In genomic region chr2:204228169-204228940, GRCh38 we compare ENCODE assay signal across 18 cellular contexts.
DNase-seq lines count a peak whose midpoint lies in the region; ATAC-seq and TF ChIP-seq lines count a peak whose summit lies in the region.
"Had no signal": no experiment of that assay in that cellular context is flagged by ENCODE, and none has a peak within 500 bp of the region (broad histone marks: within the 10 kb centered on the region; RNA-seq: fewer than 3 reads in every experiment).

No MANE protein-coding gene starts in this region.

- H3K9me3 Mint-ChIP-seq in GM23338, result no peaks in the 10 kb centered on the region

- H3K27ac ChIP-seq in GM23338 (ENCODE audit: low read depth) (no peak overlapping the region), neural cell (ENCODE audit: low read length) (peak overlapping the region; percentile 18), esophagus squamous epithelium (no peak overlapping the region), vagina (no peak overlapping the region)
- H3K27ac ChIP-seq: SJSA1 had no signal

- H3K9me3 ChIP-seq in neural cell (ENCODE audit: low read length) (no peaks in the 10 kb centered on the region), esophagus squamous epithelium (no peaks in the 10 kb centered on the region), vagina (no peaks in the 10 kb centered on the region)
- H3K9me3 ChIP-seq: SJSA1 had no signal

- TF ChIP-seq POLR2A in esophagus squamous epithelium (IDR thresholded peaks at IDR 0.05) (no peak), vagina (IDR thresholded peaks at IDR 0.05) (no peak)

- no peaks in the 10 kb centered on the region for H3K79me2 ChIP-seq in GM23338 (replicated peaks; ENCODE audit: insufficient read depth)
- H3K79me2 ChIP-seq in neural cell (replicated peaks; ENCODE audit: insufficient read depth, low read length), result no peaks in the 10 kb centered on the region

- ATAC-seq in GM23338 (peak; percentile 89), HG03342 (IDR thresholded peaks at IDR 0.05; ENCODE audit: unreplicated experiment) (no peak)
- ATAC-seq: sciatic nerve had no signal

- H3K9me2 ChIP-seq in GM23338 (ENCODE audit: insufficient read depth) (no peaks in the 10 kb centered on the region), neural cell (ENCODE audit: insufficient read depth, low read length) (no peaks in the 10 kb centered on the region)

- no peak overlapping the region for H3K4me3 Mint-ChIP-seq in GM23338
- H3K4me3 Mint-ChIP-seq: H9 had no signal

- no peak for TF ChIP-seq EP300 in neural cell (conservative IDR thresholded peaks at IDR 0.05; ENCODE audit: poor library complexity, severe bottlenecking)

- H3F3A ChIP-seq in GM23338 (replicated peaks; ENCODE audit: low read depth) (no peaks in the 10 kb centered on the region), neural cell (ENCODE audit: insufficient read depth, low read length, poor library complexity, severe bottlenecking) (no peaks in the 10 kb centered on the region)

- H3K36me3 ChIP-seq in GM23338 (ENCODE audit: insufficient read depth) (no peaks in the 10 kb centered on the region), neural cell (ENCODE audit: insufficient read depth, low read length) (no peaks in the 10 kb centered on the region), esophagus squamous epithelium (no peaks in the 10 kb centered on the region), vagina (no peaks in the 10 kb centered on the region)
- H3K36me3 ChIP-seq: SJSA1 had no signal

- H2AFZ ChIP-seq in GM23338, result no peak overlapping the region
- peak overlapping the region; percentile 49 for H2AFZ ChIP-seq in neural cell (ENCODE audit: low read depth, low read length)

- no peak for TF ChIP-seq CTCF in GM23338 (conservative IDR thresholded peaks at IDR 0.05; ENCODE audit: low read depth in 2 of 2)
- TF ChIP-seq CTCF in neural cell (IDR thresholded peaks at IDR 0.05; ENCODE audit: poor library complexity, severe bottlenecking), result no peak
- TF ChIP-seq CTCF in esophagus squamous epithelium (IDR thresholded peaks at IDR 0.05), result no peak
- no peak for TF ChIP-seq CTCF in vagina (IDR thresholded peaks at IDR 0.05)

- H3K27me3 ChIP-seq in GM23338 (ENCODE audit: insufficient read depth), result peaks cover 54% of the 10 kb centered on the region
- no peaks in the 10 kb centered on the region for H3K27me3 ChIP-seq in neural cell (ENCODE audit: insufficient read depth, low read depth, low read length)
- peaks cover 0 to 4% (median 0%) of the 10 kb centered on the region in 4 donors for H3K27me3 ChIP-seq in esophagus squamous epithelium
- no peaks in the 10 kb centered on the region for H3K27me3 ChIP-seq in vagina

- H3K4me1 Mint-ChIP-seq in GM23338, result peaks cover 16% of the 10 kb centered on the region

- peaks cover 6% of the 10 kb centered on the region; the same call in 1 of the 2 replicates for H3K4me1 ChIP-seq in GM23338 (ENCODE audit: insufficient read depth)
- peaks cover 0 to 5% (median 0%) of the 10 kb centered on the region in 3 donors for H3K4me1 ChIP-seq in esophagus squamous epithelium
- no peaks in the 10 kb centered on the region for H3K4me1 ChIP-seq in vagina
- H3K4me1 ChIP-seq: SJSA1 had no signal

- H3K36me3 Mint-ChIP-seq in GM23338 (ENCODE audit: low read depth), result no peaks in the 10 kb centered on the region

- peaks cover 22% of the 10 kb centered on the region for H3K27me3 Mint-ChIP-seq in GM23338 (ENCODE audit: insufficient read depth, low read depth, poor library complexity)

- TF ChIP-seq RAD21 in neural cell (conservative IDR thresholded peaks at IDR 0.05), result no peak

- peak overlapping the region; percentile 7 for H3K9ac ChIP-seq in neural cell (ENCODE audit: low read length)

- H3K27ac Mint-ChIP-seq in GM23338, result no peak overlapping the region
- H3K27ac Mint-ChIP-seq: H9 had no signal

- H3K4me3 ChIP-seq in GM23338, result no peak overlapping the region
- H3K4me3 ChIP-seq in neural cell (ENCODE audit: low read length), result no peak overlapping the region
- H3K4me3 ChIP-seq in esophagus squamous epithelium, result no peak overlapping the region
- H3K4me3 ChIP-seq in vagina, result no peak overlapping the region
- H3K4me3 ChIP-seq: SJSA1 had no signal

- intact Hi-C loops in esophagus squamous epithelium (cut with DNase I) (no loop called here), vagina (cut with DNase I) (no loop called here)

- H3K4me2 ChIP-seq in GM23338, result no peak overlapping the region
- peak overlapping the region; percentile 10 for H3K4me2 ChIP-seq in neural cell (ENCODE audit: low read length)

- no peaks in the 10 kb centered on the region for H4K20me1 ChIP-seq in GM23338 (replicated peaks; ENCODE audit: insufficient read depth)
- H4K20me1 ChIP-seq in neural cell (ENCODE audit: insufficient read depth), result no peaks in the 10 kb centered on the region

- WGBS in esophagus squamous epithelium, 2 donors, result 58 to 73% methylated on average over 8 of the region's 8 CpGs

- peak; percentile 56 for DNase-seq in GM23338 (ENCODE audit: low spot score)
- peak; percentile 35 to 60 for DNase-seq in NCI-H1930 (lab: John Stamatoyannopoulos, UW)
- DNase-seq in dermis blood vessel endothelial cell, result peak; percentile 45
- DNase-seq in esophagus squamous epithelium (lab: John Stamatoyannopoulos, UW), result no peak
- no peak for DNase-seq in vagina (ENCODE audit: extremely low spot score in 2 of 2)
- DNase-seq in NCI-H1694 treated with DMSO at 0.1 percent for 48 hours (lab: John Stamatoyannopoulos, UW), result no peak
- DNase-seq: activated gamma-delta T cell; AML-193; amygdala; Calu3; cerebellar nuclear complex; H9; stimulated activated CD4-positive, alpha-beta T cell treated with anti-CD3 and anti-CD28 coated beads, Interleukin-2, amount 100 ng/mL, for 24 hours; T1000 had no signal

TF ChIP-seq in GM23338, 12 proteins besides CTCF, POLR2A, EP300 and RAD21:
- TF ChIP-seq NANOG (IDR thresholded peaks at IDR 0.05; ENCODE audit: borderline replicate concordance) (0 out of 2 replicates have a peak, but pooled peaks have one; percentile 28), JUNB (IDR thresholded peaks at IDR 0.05; ENCODE audit: unreplicated experiment) (no peak)

TF ChIP-seq in neural cell, 6 proteins besides CTCF, POLR2A, EP300 and RAD21:
- TF ChIP-seq REST (IDR thresholded peaks at IDR 0.05; ENCODE audit: borderline replicate concordance) (no peak), EZH2 (IDR thresholded peaks at IDR 0.05; ENCODE audit: borderline replicate concordance, insufficient read depth, low read length, poor library complexity, severe bottlenecking) (no peak), MXI1 (conservative IDR thresholded peaks at IDR 0.05; ENCODE audit: poor library complexity, severe bottlenecking) (no peak), TAF1 (IDR thresholded peaks at IDR 0.05; ENCODE audit: low read depth) (no peak), SMC3 (conservative IDR thresholded peaks at IDR 0.05; ENCODE audit: poor library complexity) (no peak), POLR2AphosphoS5 (IDR thresholded peaks at IDR 0.05) (no peak)
TF ChIP-seq in neural cell: peak in this region for 0.

Comparison
In these comparisons a context has a peak if more than half of its experiments do, and no peak if none do; other contexts are left out.
1. DNase-seq: peak in GM23338 (single experiment), NCI-H1930 (2 of 2) and dermis blood vessel endothelial cell (single experiment); none in esophagus squamous epithelium (single experiment), vagina (0 of 2) and NCI-H1694 treated with DMSO at 0.1 percent for 48 hours (single experiment).